In genomic region chr2:220460257-220460985, GRCh38 we compare ENCODE assay signal across 2 cellular contexts.
TF ChIP-seq lines count a peak whose summit lies in the region.

No MANE protein-coding gene starts in this region.

TF ChIP-seq in HCT116, 20 proteins besides CTCF, POLR2A, EP300 and RAD21 (continued from another document):
- TF ChIP-seq REST (IDR thresholded peaks at IDR 0.05; ENCODE audit: low read depth) (no peak), ZNF274 (IDR thresholded peaks at IDR 0.05; ENCODE audit: low read depth, low read length) (no peak), SRF (IDR thresholded peaks at IDR 0.05; ENCODE audit: low read depth) (no peak), ATF3 (IDR thresholded peaks at IDR 0.05) (no peak), ELF1 (IDR thresholded peaks at IDR 0.05; ENCODE audit: borderline replicate concordance, low read depth) (no peak), ZFX (IDR thresholded peaks at IDR 0.05) (no peak)

TF ChIP-seq in SK-N-SH treated with all-trans-retinoic acid at 6 μM for 48 hours, 23 proteins besides CTCF, POLR2A, EP300 and RAD21 (continued from another document):
- no peak for TF ChIP-seq POU6F1 (CRISPR knock-in tag; IDR thresholded peaks at IDR 0.05; ENCODE audit: borderline replicate concordance, low read depth)
- TF ChIP-seq GLIS3 (CRISPR knock-in tag; IDR thresholded peaks at IDR 0.05), result no peak
- no peak for TF ChIP-seq TOX (CRISPR knock-in tag; IDR thresholded peaks at IDR 0.05; ENCODE audit: borderline replicate concordance)
